11 cellular contexts compared by ENCODE assay signal in the genomic region with DNA sequence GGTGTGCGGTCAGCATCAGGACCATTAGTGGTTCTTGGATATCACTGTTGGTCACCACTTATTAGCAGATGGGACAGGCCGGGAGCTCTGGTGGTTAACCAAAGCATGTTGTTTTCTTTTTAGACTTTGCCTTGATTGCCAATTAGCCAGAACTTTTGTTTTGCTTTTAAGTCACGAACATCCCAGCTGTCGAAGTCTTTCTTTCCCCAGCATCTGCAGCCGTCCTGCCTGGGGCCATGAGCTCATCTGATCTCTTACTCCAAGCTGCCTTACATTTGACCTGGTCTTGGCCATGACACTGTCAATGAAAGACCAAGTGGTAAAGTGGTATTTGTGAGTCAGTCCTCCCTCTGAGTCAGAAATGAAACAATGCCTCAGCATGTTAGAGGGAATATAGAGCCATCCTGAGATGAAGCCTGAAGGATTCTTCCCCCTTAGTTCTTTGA. TPM values are rescaled to one million over a fixed set of nuclear protein-coding genes. Genes with fewer than 3 reads are reported as not detected.
A peak's percentile ranks its signal among the peaks of the same experiment; 100 is the strongest.
DNase-seq lines count a peak whose midpoint lies in the region; ATAC-seq, FAIRE-seq and TF ChIP-seq lines count a peak whose summit lies in the region.
"Had no signal": no experiment of that assay in that cellular context is flagged by ENCODE, and none has a peak within 500 bp of the region (broad histone marks: within the 10 kb centered on the region; RNA-seq: fewer than 3 reads in every experiment).

No MANE protein-coding gene starts in this region.

- no peak overlapping the region for H3K27ac ChIP-seq in upper lobe of right lung
- H3K27ac ChIP-seq in WERI-Rb-1 = no peak overlapping the region
- no peak overlapping the region for H3K27ac ChIP-seq in small intestine (ENCODE audit: low read depth in 1 of 2, low read length in 1 of 2)
- H3K27ac ChIP-seq: ovary had no signal

- DNase-seq in AG09319 (ENCODE audit: extremely low read depth, low read depth) (peak; percentile 98), HS-5 (ENCODE audit: low read depth) (peak; percentile 99), amniotic stem cell (lab: John Stamatoyannopoulos, UW) (peak; percentile 86), iPS-NIHi7 (ENCODE audit: extremely low spot score) (peak; percentile 54), upper lobe of right lung (no peak), WERI-Rb-1 (no peak), NCI-H2029 (lab: John Stamatoyannopoulos, UW) (no peak), small intestine (no peak)
- DNase-seq: activated CD4-positive, alpha-beta T cell treated with anti-CD3 and anti-CD28 coated beads for 48 hours; CD8-positive, alpha-beta memory T cell had no signal

- no peaks in the 10 kb centered on the region for H3K9me3 ChIP-seq in upper lobe of right lung
- H3K9me3 ChIP-seq in WERI-Rb-1 (ENCODE audit: severe bottlenecking) = no peaks in the 10 kb centered on the region
- no peaks in the 10 kb centered on the region for H3K9me3 ChIP-seq in small intestine (ENCODE audit: control insufficient read depth, low read depth)
- H3K9me3 ChIP-seq: ovary had no signal

- intact Hi-C loops in upper lobe of right lung (cut with DNase I) = no loop called here

- H3K36me3 ChIP-seq in upper lobe of right lung = no peaks in the 10 kb centered on the region
- H3K36me3 ChIP-seq in WERI-Rb-1 = no peaks in the 10 kb centered on the region
- no peaks in the 10 kb centered on the region for H3K36me3 ChIP-seq in small intestine (ENCODE audit: control insufficient read depth in 2 of 2, insufficient read depth in 2 of 2, low read length in 2 of 2)
- H3K36me3 ChIP-seq: ovary had no signal

- WGBS in small intestine, 3 donors = 78 to 86% (median 81%) methylated on average over 5 of the region's 5 CpGs

- no peaks in the 10 kb centered on the region for H3K4me1 ChIP-seq in upper lobe of right lung
- no peaks in the 10 kb centered on the region for H3K4me1 ChIP-seq in small intestine (ENCODE audit: control insufficient read depth in 2 of 2, insufficient read depth in 1 of 2, low read depth in 1 of 2, low read length in 1 of 2)

- no peak for FAIRE-seq in small intestine (lab: Jason Lieb, UNC)

- TF ChIP-seq CTCF in AG09319 (IDR thresholded peaks at IDR 0.05; ENCODE audit: low read depth, low read length) (no peak), upper lobe of right lung (IDR thresholded peaks at IDR 0.05) (no peak), WERI-Rb-1 (IDR thresholded peaks at IDR 0.05; ENCODE audit: low read depth, low read length) (no peak)

- H3K4me3 ChIP-seq in upper lobe of right lung (no peak overlapping the region), WERI-Rb-1 (ENCODE audit: low read depth, low read length) (no peak overlapping the region), small intestine (ENCODE audit: low read depth in 1 of 2, low read length in 2 of 2) (no peak overlapping the region)
- H3K4me3 ChIP-seq: ovary had no signal

- H3K27me3 ChIP-seq in upper lobe of right lung = no peaks in the 10 kb centered on the region
- peaks cover 23% of the 10 kb centered on the region for H3K27me3 ChIP-seq in WERI-Rb-1 (ENCODE audit: insufficient read depth, low read depth, severe bottlenecking)
- no peaks in the 10 kb centered on the region for H3K27me3 ChIP-seq in small intestine (ENCODE audit: control insufficient read depth in 2 of 2, insufficient read depth in 2 of 2, low read length in 2 of 2)
- H3K27me3 ChIP-seq: ovary had no signal

- no peak for ATAC-seq in upper lobe of right lung

RNA-seq across cellular contexts. Expression of a gene that starts 53.9 kb away (rescaled TPM):
- 8.9 TPM for total RNA-seq in upper lobe of right lung
- polyA plus RNA-seq in small intestine = 1 to 10 TPM in 1 of 3 donors, under 1 TPM in 1, not detected in 1; 0.27 to 1.8 TPM
- total RNA-seq: CD8-positive, alpha-beta memory T cell had no signal
- polyA plus RNA-seq: CD8-positive, alpha-beta memory T cell had no signal

Comparison
In these comparisons a context has a peak if more than half of its experiments do, and no peak if none do; other contexts are left out.
1. DNase-seq: peak in AG09319 (single experiment), HS-5 (single experiment), amniotic stem cell (single experiment) and iPS-NIHi7 (single experiment); none in upper lobe of right lung (single experiment), WERI-Rb-1 (single experiment), NCI-H2029 (single experiment) and small intestine (single experiment).